Comparison of ENCODE assay signal across 22 cellular contexts in genomic region chr21:15794277-15794912, GRCh38.
"Had no signal": no experiment of that assay in that cellular context is flagged by ENCODE, and none has a peak within 500 bp of the region (broad histone marks: within the 10 kb centered on the region; RNA-seq: fewer than 3 reads in every experiment).

No MANE protein-coding gene starts in this region.

- H3K36me3 ChIP-seq: ascending aorta, esophagus squamous epithelium, neutrophil, right lobe of liver, upper lobe of left lung had no signal

- DNase-seq: activated CD4-positive, alpha-beta T cell treated with anti-CD3 and anti-CD28 coated beads, Interleukin-2, amount 10 ng/mL, durations not matched to agents 7 days and 5 days; activated CD8-positive, alpha-beta memory T cell treated with anti-CD3 and anti-CD28 coated beads for 24 hours; activated gamma-delta T cell treated with Interleukin-2 at 50 U/mL for 16 hours; activated naive CD8-positive, alpha-beta T cell treated with anti-CD3 and anti-CD28 coated beads for 36 hours; esophagus squamous epithelium; foreskin melanocyte; left ventricle myocardium superior; nephron progenitor cell; right lobe of liver; SK-N-SH; stimulated activated CD4-positive, alpha-beta T cell treated with anti-CD3 and anti-CD28 coated beads, Interleukin-4, amount 100 ng/mL, for 24 hours; stimulated activated naive CD8-positive, alpha-beta T cell treated with anti-CD3 and anti-CD28 coated beads, Interleukin-15, amount 100 ng/mL, for 72 hours; substantia nigra; SW 1271; T-helper 9 cell; upper lobe of left lung had no signal

- H3K9me3 ChIP-seq: ascending aorta, esophagus squamous epithelium, neutrophil, right lobe of liver, SK-N-SH, upper lobe of left lung had no signal

- H3K4me1 Mint-ChIP-seq: brain, nephron progenitor cell had no signal

- H3K9me3 Mint-ChIP-seq: activated CD4-positive, alpha-beta T cell treated with anti-CD3 and anti-CD28 coated beads, Interleukin-2, amount 10 ng/mL, durations not matched to agents 7 days and 5 days; brain; nephron progenitor cell; stimulated activated memory B cell treated with anti-CD40 and anti-IgM and Interleukin-4, amounts not matched to agents 10 μg/mL and 1 μg/mL and 100 μg/mL, for 72 hours; stimulated activated naive CD8-positive, alpha-beta T cell treated with anti-CD3 and anti-CD28 coated beads, Interleukin-15, amount 100 ng/mL, for 72 hours; T-helper 1 cell treated with Interleukin-12 subunit alpha and Interleukin-12 subunit beta and Interleukin-4 antibody, amounts not matched to agents 30 μg/mL and 1 μg/mL, for 36 hours had no signal

- H3K27ac Mint-ChIP-seq: activated CD4-positive, alpha-beta T cell treated with anti-CD3 and anti-CD28 coated beads, Interleukin-2, amount 10 ng/mL, durations not matched to agents 7 days and 5 days; activated naive CD8-positive, alpha-beta T cell treated with anti-CD3 and anti-CD28 coated beads for 36 hours; nephron progenitor cell; stimulated activated memory B cell treated with anti-CD40 and anti-IgM and Interleukin-4, amounts not matched to agents 10 μg/mL and 1 μg/mL and 100 μg/mL, for 72 hours; T-helper 1 cell treated with Interleukin-12 subunit alpha and Interleukin-12 subunit beta and Interleukin-4 antibody, amounts not matched to agents 30 μg/mL and 1 μg/mL, for 36 hours had no signal

- H3K4me3 Mint-ChIP-seq: activated CD4-positive, alpha-beta T cell treated with anti-CD3 and anti-CD28 coated beads, Interleukin-2, amount 10 ng/mL, durations not matched to agents 7 days and 5 days; activated naive CD8-positive, alpha-beta T cell treated with anti-CD3 and anti-CD28 coated beads for 36 hours; brain; nephron progenitor cell; stimulated activated memory B cell treated with anti-CD40 and anti-IgM and Interleukin-4, amounts not matched to agents 10 μg/mL and 1 μg/mL and 100 μg/mL, for 72 hours; stimulated activated naive CD8-positive, alpha-beta T cell treated with anti-CD3 and anti-CD28 coated beads, Interleukin-15, amount 100 ng/mL, for 72 hours; T-helper 1 cell treated with Interleukin-12 subunit alpha and Interleukin-12 subunit beta and Interleukin-4 antibody, amounts not matched to agents 30 μg/mL and 1 μg/mL, for 36 hours had no signal

- H3K4me3 ChIP-seq: ascending aorta, esophagus squamous epithelium, right lobe of liver, skin epidermis, upper lobe of left lung had no signal

- H3K27me3 ChIP-seq: ascending aorta, esophagus squamous epithelium, neutrophil, right lobe of liver, upper lobe of left lung had no signal

- H3K4me1 ChIP-seq: ascending aorta, esophagus squamous epithelium had no signal

- ATAC-seq: left ventricle myocardium superior; right lobe of liver; stimulated activated memory B cell treated with anti-CD40 and anti-IgM and Interleukin-4, amounts not matched to agents 10 μg/mL and 1 μg/mL and 100 μg/mL, for 72 hours; stimulated activated naive CD8-positive, alpha-beta T cell treated with anti-CD3 and anti-CD28 coated beads, Interleukin-15, amount 100 ng/mL, for 72 hours had no signal

- H3K9ac ChIP-seq: SK-N-SH had no signal

- H3K27me3 Mint-ChIP-seq: activated CD4-positive, alpha-beta T cell treated with anti-CD3 and anti-CD28 coated beads, Interleukin-2, amount 10 ng/mL, durations not matched to agents 7 days and 5 days; activated naive CD8-positive, alpha-beta T cell treated with anti-CD3 and anti-CD28 coated beads for 36 hours; brain; stimulated activated memory B cell treated with anti-CD40 and anti-IgM and Interleukin-4, amounts not matched to agents 10 μg/mL and 1 μg/mL and 100 μg/mL, for 72 hours; stimulated activated naive CD8-positive, alpha-beta T cell treated with anti-CD3 and anti-CD28 coated beads, Interleukin-15, amount 100 ng/mL, for 72 hours had no signal
